ENCODE assay signal across 8 cellular contexts in genomic region chrX:120485562-120486520, GRCh38.
DNase-seq lines count a peak whose midpoint lies in the region; ATAC-seq and TF ChIP-seq lines count a peak whose summit lies in the region.

No MANE protein-coding gene starts in this region.

- peak; percentile 77 for DNase-seq in COR-L47 (lab: John Stamatoyannopoulos, UW)
- DNase-seq in HPDE6-E6E7 (ENCODE audit: extremely low spot score), result peak; percentile 49
- peak; percentile 98 for DNase-seq in NOMO-1 treated with DMSO at 0.1 percent for 48 hours (lab: John Stamatoyannopoulos, UW; ENCODE audit: unreplicated experiment)
- DNase-seq in activated T-cell treated with anti-CD3 and anti-CD28 coated beads for 1 hour (ENCODE audit: low read depth), result peak; percentile 9
- peak; percentile 74 for DNase-seq in epithelial cell of esophagus (ENCODE audit: low read depth)
- DNase-seq in middle frontal gyrus (ENCODE audit: extremely low spot score, low spot score), result peak; percentile 56
- peak; percentile 22 to 31 for DNase-seq in stimulated activated CD8-positive, alpha-beta memory T cell treated with anti-CD3 and anti-CD28 coated beads, Interleukin-7, amount 100 ng/mL, for 4 hours (ENCODE audit: low read depth in 2 of 2)

- peak; percentile 65 for ATAC-seq in GM19467 (IDR thresholded peaks at IDR 0.05; ENCODE audit: unreplicated experiment)

- peak; percentile 59 for TF ChIP-seq CTCF in epithelial cell of esophagus (IDR thresholded peaks at IDR 0.05; ENCODE audit: insufficient read depth, low read depth, low read length, missing control alignments)

- H3K4me3 ChIP-seq in epithelial cell of esophagus (ENCODE audit: low read length), result peak overlapping the region; percentile 55

Comparison
In these comparisons a context has a peak if more than half of its experiments do, and no peak if none do; other contexts are left out.
1. Peak in every context shown above with its lines: DNase-seq, ATAC-seq and H3K4me3 ChIP-seq.
2. DNase-seq: peak in every context shown above with its lines; median percentile 98 in NOMO-1 treated with DMSO at 0.1 percent for 48 hours; 77 in COR-L47; 74 in epithelial cell of esophagus; 56 in middle frontal gyrus; 49 in HPDE6-E6E7; 26 in stimulated activated CD8-positive, alpha-beta memory T cell treated with anti-CD3 and anti-CD28 coated beads, Interleukin-7, amount 100 ng/mL, for 4 hours; 9 in activated T-cell treated with anti-CD3 and anti-CD28 coated beads for 1 hour.